ENCODE assay signal across 14 cellular contexts in the genomic region with DNA sequence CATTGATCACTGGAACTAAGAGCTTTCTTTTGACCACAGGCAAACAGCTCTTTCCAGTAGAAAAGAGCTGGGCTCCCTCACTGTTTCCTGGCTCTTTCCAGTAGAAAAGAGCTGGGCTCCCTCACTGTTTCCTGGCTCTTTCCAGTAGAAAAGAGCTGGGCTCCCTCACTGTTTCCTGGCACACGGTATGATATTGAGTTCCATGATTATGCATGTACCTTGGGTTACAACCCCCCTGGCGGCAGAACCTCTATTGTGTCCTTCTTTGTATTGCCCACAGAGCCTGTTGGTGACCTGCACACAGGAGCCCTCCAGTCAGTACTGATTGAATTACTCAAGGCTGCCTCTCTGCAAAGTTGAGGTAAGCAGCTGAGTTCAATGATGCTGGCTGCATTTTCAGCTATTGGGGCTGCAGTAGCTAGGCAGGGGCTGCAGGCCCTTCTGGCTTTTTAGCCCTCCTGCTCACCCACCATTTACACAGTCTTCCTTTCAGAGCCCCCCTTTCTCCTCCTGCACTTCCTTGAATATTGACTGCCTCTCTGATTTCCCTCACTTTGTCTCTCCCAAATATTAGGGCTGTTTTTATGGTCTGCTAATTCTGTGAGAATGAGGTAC. TPM values are rescaled to one million over a fixed set of nuclear protein-coding genes. Genes with fewer than 3 reads are reported as not detected.
DNase-seq lines count a peak whose midpoint lies in the region; ATAC-seq and TF ChIP-seq lines count a peak whose summit lies in the region.
"Had no signal": no experiment of that assay in that cellular context is flagged by ENCODE, and none has a peak within 500 bp of the region (broad histone marks: within the 10 kb centered on the region; RNA-seq: fewer than 3 reads in every experiment).

No MANE protein-coding gene starts in this region.

- H3K4me3 ChIP-seq in SK-N-SH (ENCODE audit: low read depth in 2 of 2, low read length in 1 of 2): no peak overlapping the region

- no peaks in the 10 kb centered on the region for H3K79me2 ChIP-seq in SK-N-SH (ENCODE audit: insufficient read depth)

- peak; percentile 28; the same call in 1 of the 2 replicates for TF ChIP-seq CTCF in SK-N-SH (IDR thresholded peaks at IDR 0.05)

- no peak for TF ChIP-seq RAD21 in SK-N-SH (IDR thresholded peaks at IDR 0.05; ENCODE audit: low read length)

- CTCF ChIA-PET in SK-N-SH (lab: Yijun Ruan, JAX): interaction anchor here (0.6 to 6.3 kb wide), 19 partner anchors 9 to 630 kb away, joined by 3 to 38 read pairs (median 4); a partner anchor contains a TSS

- no peaks in the 10 kb centered on the region for H3K9me2 ChIP-seq in SK-N-SH

- WGBS in SK-N-SH (ENCODE audit: low lambda C conversion rate): 5% methylated on average over 2 of the region's 2 CpGs

- H4K20me1 ChIP-seq in SK-N-SH (ENCODE audit: insufficient read depth): no peaks in the 10 kb centered on the region

- H3K4me2 ChIP-seq in SK-N-SH: peak overlapping the region; percentile 12; the same call in 1 of the 2 replicates

- no peak for TF ChIP-seq EP300 in SK-N-SH (IDR thresholded peaks at IDR 0.05; ENCODE audit: borderline replicate concordance in 1 of 2, low read depth in 1 of 2, low read length in 1 of 2)

- H3K9me3 ChIP-seq in SK-N-SH: no peaks in the 10 kb centered on the region

- DNase-seq in DMS 273 treated with DMSO at 0.1 percent for 48 hours (lab: John Stamatoyannopoulos, UW) (peak; percentile 73), NCI-H2107 treated with DMSO at 0.1 percent for 48 hours (lab: John Stamatoyannopoulos, UW; ENCODE audit: unreplicated experiment) (peak; percentile 82), SK-N-SH (peak; percentile 54), left lobe of liver (ENCODE audit: low spot score) (no peak), pons (ENCODE audit: low spot score) (no peak)
- DNase-seq: activated CD8-positive, alpha-beta memory T cell treated with anti-CD3 and anti-CD28 coated beads for 24 hours; activated naive CD8-positive, alpha-beta T cell treated with anti-CD3 and anti-CD28 coated beads, Interleukin-2, amount 50 U/mL, for 24 hours; effector memory CD4-positive, alpha-beta T cell; Karpas-422; SIG-M5 had no signal

- peak overlapping the region; percentile 12 to 64; a peak in 2 of 4 replicates for H3K27ac ChIP-seq in SK-N-SH (ENCODE audit: low read depth in 2 of 2, low read length in 1 of 2)

- no peaks in the 10 kb centered on the region for H3K27me3 ChIP-seq in SK-N-SH (ENCODE audit: insufficient read depth)

- no peak overlapping the region for H2AFZ ChIP-seq in SK-N-SH (ENCODE audit: low read depth)

- ATAC-seq in left lobe of liver (peak; percentile 67), GM21526 (IDR thresholded peaks at IDR 0.05; ENCODE audit: low FRiP score, unreplicated experiment) (no peak), HG02798 (IDR thresholded peaks at IDR 0.05; ENCODE audit: poor library complexity, unreplicated experiment) (no peak), GM21737 (IDR thresholded peaks at IDR 0.05; ENCODE audit: unreplicated experiment) (no peak)
- ATAC-seq: activated naive CD8-positive, alpha-beta T cell treated with anti-CD3 and anti-CD28 coated beads, Interleukin-2, amount 50 U/mL, for 24 hours had no signal

- no peak overlapping the region for H3K9ac ChIP-seq in SK-N-SH

- peaks cover 12% of the 10 kb centered on the region for H3F3A ChIP-seq in SK-N-SH (replicated peaks; ENCODE audit: insufficient read depth)

- peaks cover 0 to 11% of the 10 kb centered on the region in 2 experiments; a peak in 2 of 4 replicates for H3K4me1 ChIP-seq in SK-N-SH (ENCODE audit: control insufficient read depth in 1 of 2, insufficient read depth in 2 of 2, low read depth in 1 of 2, low read length in 1 of 2)

- no peaks in the 10 kb centered on the region for H3K36me3 ChIP-seq in SK-N-SH (replicated peaks in 1 of 2; ENCODE audit: control insufficient read depth in 1 of 2, insufficient read depth in 2 of 2, low read length in 1 of 2)

- POLR2A ChIA-PET in SK-N-SH (lab: Yijun Ruan, JAX): interaction anchor here (0.5 to 1.1 kb wide), 2 partner anchors 15 to 165 kb away, joined by 3 to 5 read pairs; a partner anchor contains a TSS

TF ChIP-seq in SK-N-SH, 30 proteins besides CTCF, POLR2A, EP300 and RAD21:
- TF ChIP-seq, protein P1, sequence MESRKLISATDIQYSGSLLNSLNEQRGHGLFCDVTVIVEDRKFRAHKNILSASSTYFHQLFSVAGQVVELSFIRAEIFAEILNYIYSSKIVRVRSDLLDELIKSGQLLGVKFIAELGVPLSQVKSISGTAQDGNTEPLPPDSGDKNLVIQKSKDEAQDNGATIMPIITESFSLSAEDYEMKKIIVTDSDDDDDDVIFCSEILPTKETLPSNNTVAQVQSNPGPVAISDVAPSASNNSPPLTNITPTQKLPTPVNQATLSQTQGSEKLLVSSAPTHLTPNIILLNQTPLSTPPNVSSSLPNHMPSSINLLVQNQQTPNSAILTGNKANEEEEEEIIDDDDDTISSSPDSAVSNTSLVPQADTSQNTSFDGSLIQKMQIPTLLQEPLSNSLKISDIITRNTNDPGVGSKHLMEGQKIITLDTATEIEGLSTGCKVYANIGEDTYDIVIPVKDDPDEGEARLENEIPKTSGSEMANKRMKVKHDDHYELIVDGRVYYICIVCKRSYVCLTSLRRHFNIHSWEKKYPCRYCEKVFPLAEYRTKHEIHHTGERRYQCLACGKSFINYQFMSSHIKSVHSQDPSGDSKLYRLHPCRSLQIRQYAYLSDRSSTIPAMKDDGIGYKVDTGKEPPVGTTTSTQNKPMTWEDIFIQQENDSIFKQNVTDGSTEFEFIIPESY (IDR thresholded peaks at IDR 0.05; ENCODE audit: borderline replicate concordance, low read depth): no peak
- TF ChIP-seq JUND (IDR thresholded peaks at IDR 0.05) (no peak), MEF2A (IDR thresholded peaks at IDR 0.05; ENCODE audit: borderline replicate concordance, low read depth) (no peak), SIN3A (IDR thresholded peaks at IDR 0.05; ENCODE audit: borderline replicate concordance, low read depth, low read length) (no peak), TCF12 (IDR thresholded peaks at IDR 0.05) (no peak), EZH2phosphoT487 (IDR thresholded peaks at IDR 0.05; ENCODE audit: borderline replicate concordance, low read depth) (no peak), RFX5 (IDR thresholded peaks at IDR 0.05; ENCODE audit: low read length) (no peak), FOXM1 (IDR thresholded peaks at IDR 0.05; ENCODE audit: low read depth) (no peak), GATA2 (CRISPR knock-in tag; IDR thresholded peaks at IDR 0.05) (no peak), CHD2 (IDR thresholded peaks at IDR 0.05; ENCODE audit: low read length, partially characterized antibody) (no peak)
- TF ChIP-seq, protein P2, sequence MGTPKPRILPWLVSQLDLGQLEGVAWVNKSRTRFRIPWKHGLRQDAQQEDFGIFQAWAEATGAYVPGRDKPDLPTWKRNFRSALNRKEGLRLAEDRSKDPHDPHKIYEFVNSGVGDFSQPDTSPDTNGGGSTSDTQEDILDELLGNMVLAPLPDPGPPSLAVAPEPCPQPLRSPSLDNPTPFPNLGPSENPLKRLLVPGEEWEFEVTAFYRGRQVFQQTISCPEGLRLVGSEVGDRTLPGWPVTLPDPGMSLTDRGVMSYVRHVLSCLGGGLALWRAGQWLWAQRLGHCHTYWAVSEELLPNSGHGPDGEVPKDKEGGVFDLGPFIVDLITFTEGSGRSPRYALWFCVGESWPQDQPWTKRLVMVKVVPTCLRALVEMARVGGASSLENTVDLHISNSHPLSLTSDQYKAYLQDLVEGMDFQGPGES (IDR thresholded peaks at IDR 0.05; ENCODE audit: low read depth, low read length): no peak

RNA-seq across cellular contexts. Expression of a gene that starts 10.2 kb away (rescaled TPM):
- polyA plus RNA-seq in SK-N-SH (2012; rRNA removed): 0.10 and 0.11 TPM in 2 replicates
- 0.03 and 0.09 TPM in 2 replicates for polyA plus RNA-seq in SK-N-SH (2012; cell fraction: cytosol; rRNA removed)
- 0.21 and 0.22 TPM in 2 replicates for polyA plus RNA-seq in SK-N-SH (2012; cell fraction: nucleus; rRNA removed)
- 17.6 TPM for total RNA-seq in left lobe of liver
- total RNA-seq: osteoblast had no signal

RNA-seq across cellular contexts. Expression of a gene that starts 15.2 kb away (rescaled TPM):
- polyA plus RNA-seq in SK-N-SH (2012; rRNA removed): 72.1 and 112 TPM in 2 replicates
- 147 and 222 TPM in 2 replicates for polyA plus RNA-seq in SK-N-SH (2012; cell fraction: cytosol; rRNA removed)
- polyA plus RNA-seq in SK-N-SH (2012; cell fraction: nucleus; rRNA removed): 13.6 and 31.7 TPM in 2 replicates
- 112 TPM for total RNA-seq in left lobe of liver

RNA-seq across cellular contexts. Expression of a gene that starts 46.4 kb away (rescaled TPM):
- polyA plus RNA-seq in SK-N-SH (2012; rRNA removed): 0.66 and 1.3 TPM in 2 replicates
- 0.37 and 0.82 TPM in 2 replicates for polyA plus RNA-seq in SK-N-SH (2012; cell fraction: cytosol; rRNA removed)
- polyA plus RNA-seq in SK-N-SH (2012; cell fraction: nucleus; rRNA removed): 2.9 and 3.2 TPM in 2 replicates
- 1.6 TPM for total RNA-seq in left lobe of liver

RNA-seq across cellular contexts. Expression of a gene that starts 56.2 kb away (rescaled TPM):
- not detected in 2 replicates for polyA plus RNA-seq in SK-N-SH (2012; rRNA removed)
- polyA plus RNA-seq in SK-N-SH (2012; cell fraction: cytosol; rRNA removed): not detected in 2 replicates
- not detected in 2 replicates for polyA plus RNA-seq in SK-N-SH (2012; cell fraction: nucleus; rRNA removed)
- 425 TPM for total RNA-seq in left lobe of liver
- total RNA-seq: osteoblast had no signal

Comparison
In these comparisons a context has a peak if more than half of its experiments do, and no peak if none do; other contexts are left out.
1. DNase-seq: peak in DMS 273 treated with DMSO at 0.1 percent for 48 hours (single experiment), NCI-H2107 treated with DMSO at 0.1 percent for 48 hours (single experiment) and SK-N-SH (single experiment); none in left lobe of liver (single experiment) and pons (single experiment).